Comparison of ENCODE assay signal across 30 cellular contexts in genomic region chr1:180941518-180942275, GRCh38.
"Had no signal": no experiment of that assay in that cellular context is flagged by ENCODE, and none has a peak within 500 bp of the region (broad histone marks: within the 10 kb centered on the region; RNA-seq: fewer than 3 reads in every experiment).

No MANE protein-coding gene starts in this region.

- H3K4me3 ChIP-seq: ascending aorta, body of pancreas, SJSA1 had no signal

- DNase-seq: activated B cell treated with CpG ODN at 0.5 μM for 24 hours; activated CD4-positive, alpha-beta T cell treated with anti-CD3 and anti-CD28 coated beads for 1 hour; activated CD4-positive, alpha-beta T cell treated with anti-CD3 and anti-CD28 coated beads, Interleukin-2, amount 10 ng/mL, durations not matched to agents 24 days and 14 days; activated CD4-positive, alpha-beta T cell treated with anti-CD3 and anti-CD28 coated beads, Interleukin-2, amount 50 U/mL, for 48 hours; activated CD8-positive, alpha-beta memory T cell treated with anti-CD3 and anti-CD28 coated beads, Interleukin-2, amount 10 ng/mL, durations not matched to agents 7 days and 5 days; activated effector memory CD4-positive, alpha-beta T cell treated with Interleukin-2 at 50 U/mL for 16 hours; activated naive CD4-positive, alpha-beta T cell; activated T-cell treated with anti-CD3 and anti-CD28 coated beads, Interleukin-2, amount 50 U/mL, for 24 hours; body of pancreas; KBM-7; MV-4-11; NCI-H1092 treated with DMSO at 0.1 percent for 48 hours; NCI-H1436; NCI-H1694 treated with DMSO at 0.1 percent for 48 hours; NCI-H2029 treated with DMSO at 0.1 percent for 48 hours; NCI-H345; NCI-H510A; NCI-H526 treated with DMSO at 0.1 percent for 48 hours; NCI-H82; RPMI8226; SHP77; SW 1271; T-helper 17 cell; T-helper 9 cell had no signal

- ATAC-seq: activated CD8-positive, alpha-beta memory T cell treated with anti-CD3 and anti-CD28 coated beads, Interleukin-2, amount 10 ng/mL, durations not matched to agents 7 days and 5 days; body of pancreas; SK-N-SH treated with all-trans-retinoic acid at 6 μM for 48 hours; T-helper 17 cell had no signal

- H3K4me1 ChIP-seq: ascending aorta, body of pancreas, SJSA1 had no signal

- H3K9me3 ChIP-seq: ascending aorta, body of pancreas, SJSA1 had no signal

- H3K27ac ChIP-seq: ascending aorta, body of pancreas, SJSA1 had no signal

- H3K4me1 Mint-ChIP-seq: activated B cell treated with CpG ODN at 0.5 μM for 24 hours; activated naive CD4-positive, alpha-beta T cell treated with anti-CD3 and anti-CD28 coated beads, Interleukin-2, amount 50 U/mL, for 24 hours had no signal

- H3K27ac Mint-ChIP-seq: activated B cell treated with CpG ODN at 0.5 μM for 24 hours; activated CD4-positive, alpha-beta T cell treated with anti-CD3 and anti-CD28 coated beads, Interleukin-2, amount 10 ng/mL, durations not matched to agents 24 days and 14 days; activated CD8-positive, alpha-beta memory T cell treated with anti-CD3 and anti-CD28 coated beads, Interleukin-2, amount 10 ng/mL, durations not matched to agents 7 days and 5 days; activated naive CD4-positive, alpha-beta T cell treated with anti-CD3 and anti-CD28 coated beads, Interleukin-2, amount 50 U/mL, for 24 hours; activated T-cell treated with anti-CD3 and anti-CD28 coated beads, Interleukin-2, amount 50 U/mL, for 24 hours; activated T-helper 1 cell treated with anti-CD3 and anti-CD28 coated beads, Interleukin-12 subunit alpha, Interleukin-12 subunit beta, Interleukin-2, Interleukin-4 antibody, amounts not matched to agents 30 ng/mL and 10 ng/mL and 1 ng/mL, durations not matched to agents 14 hours and 24 hours and 36 hours; T-helper 17 cell had no signal

- H3K4me3 Mint-ChIP-seq: activated B cell treated with CpG ODN at 0.5 μM for 24 hours; activated CD4-positive, alpha-beta T cell treated with anti-CD3 and anti-CD28 coated beads, Interleukin-2, amount 10 ng/mL, durations not matched to agents 24 days and 14 days; activated CD8-positive, alpha-beta memory T cell treated with anti-CD3 and anti-CD28 coated beads, Interleukin-2, amount 10 ng/mL, durations not matched to agents 7 days and 5 days; activated naive CD4-positive, alpha-beta T cell treated with anti-CD3 and anti-CD28 coated beads, Interleukin-2, amount 50 U/mL, for 24 hours; activated T-cell treated with anti-CD3 and anti-CD28 coated beads, Interleukin-2, amount 50 U/mL, for 24 hours; activated T-helper 1 cell treated with anti-CD3 and anti-CD28 coated beads, Interleukin-12 subunit alpha, Interleukin-12 subunit beta, Interleukin-2, Interleukin-4 antibody, amounts not matched to agents 30 ng/mL and 10 ng/mL and 1 ng/mL, durations not matched to agents 14 hours and 24 hours and 36 hours; central memory CD8-positive, alpha-beta T cell; T-helper 17 cell had no signal

- H3K9me3 Mint-ChIP-seq: central memory CD8-positive, alpha-beta T cell had no signal

- H3K27me3 ChIP-seq: ascending aorta, body of pancreas, SJSA1 had no signal

- H3K27me3 Mint-ChIP-seq: activated B cell treated with CpG ODN at 0.5 μM for 24 hours; activated naive CD4-positive, alpha-beta T cell treated with anti-CD3 and anti-CD28 coated beads, Interleukin-2, amount 50 U/mL, for 24 hours; activated T-cell treated with anti-CD3 and anti-CD28 coated beads, Interleukin-2, amount 50 U/mL, for 24 hours; central memory CD8-positive, alpha-beta T cell had no signal
